In genomic region chr2:78201064-78201575, GRCh38 we compare ENCODE assay signal across 16 cellular contexts.
DNase-seq lines count a peak whose midpoint lies in the region; FAIRE-seq and TF ChIP-seq lines count a peak whose summit lies in the region.
"Had no signal": no experiment of that assay in that cellular context is flagged by ENCODE, and none has a peak within 500 bp of the region (broad histone marks: within the 10 kb centered on the region; RNA-seq: fewer than 3 reads in every experiment).

No MANE protein-coding gene starts in this region.

- no peak for TF ChIP-seq EP300 in esophagus muscularis mucosa (IDR thresholded peaks at IDR 0.05)

- H3K27me3 ChIP-seq in esophagus muscularis mucosa = no peaks in the 10 kb centered on the region
- H3K27me3 ChIP-seq: BLaER1 treated with 17β-estradiol and CSF1 and Interleukin-3, amounts not matched to agents 10 nM and 100 nM had no signal

- CTCF ChIA-PET in HEK293T (lab: Yijun Ruan, JAX) = no interaction called here

- TF ChIP-seq POLR2A in esophagus muscularis mucosa (IDR thresholded peaks at IDR 0.05; ENCODE audit: low read depth) = no peak

- no peaks in the 10 kb centered on the region for H3K36me3 ChIP-seq in esophagus muscularis mucosa
- H3K36me3 ChIP-seq: BLaER1 treated with 17β-estradiol and CSF1 and Interleukin-3, amounts not matched to agents 10 nM and 100 nM had no signal

- H3K27ac ChIP-seq in esophagus muscularis mucosa (replicated peaks in 1 of 4) = no peak overlapping the region
- H3K27ac ChIP-seq: BLaER1 treated with 17β-estradiol and CSF1 and Interleukin-3, amounts not matched to agents 10 nM and 100 nM had no signal

- intact Hi-C loops in esophagus muscularis mucosa (cut with DNase I) = no loop called here

- peak; percentile 43 for FAIRE-seq in frontal cortex (lab: Jason Lieb, UNC)
- FAIRE-seq: H1, HepG2, HTR-8/SVneo had no signal

- in situ Hi-C loops in SK-MEL-5 (cut with HindIII; ENCODE audit: low pct_unique_long_range_greater_than_20kb, low sequenced_read_pairs) = no loop called here

- no peak for TF ChIP-seq CTCF in esophagus muscularis mucosa (IDR thresholded peaks at IDR 0.05)

- DNase-seq in COLO829 (ENCODE audit: low spot score) (peak; percentile 27), SK-MEL-5 (ENCODE audit: low read depth, low spot score) (peak; percentile 85), frontal cortex (ENCODE audit: low spot score in 2 of 2) (no peak), midbrain (lab: John Stamatoyannopoulos, UW) (peak; percentile 12), esophagus muscularis mucosa (ENCODE audit: extremely low spot score) (no peak), HEK293T (ENCODE audit: extremely low spot score) (no peak), DMS79 (lab: John Stamatoyannopoulos, UW) (no peak)
- DNase-seq: 8988T; CD4-positive, CD25-positive, alpha-beta regulatory T cell; DMS79 treated with DMSO at 0.1 percent for 48 hours; GF-D8; HCEC 1CT had no signal

- no peak overlapping the region for H3K4me3 ChIP-seq in esophagus muscularis mucosa
- H3K4me3 ChIP-seq: BLaER1 treated with 17β-estradiol and CSF1 and Interleukin-3, amounts not matched to agents 10 nM and 100 nM had no signal

- no peaks in the 10 kb centered on the region for H3K9me3 ChIP-seq in esophagus muscularis mucosa
- H3K9me3 ChIP-seq: BLaER1 treated with 17β-estradiol and CSF1 and Interleukin-3, amounts not matched to agents 10 nM and 100 nM had no signal

- POLR2A ChIA-PET in HEK293T (lab: Yijun Ruan, JAX) = no interaction called here

- no peaks in the 10 kb centered on the region for H3K4me1 ChIP-seq in esophagus muscularis mucosa
- H3K4me1 ChIP-seq: BLaER1 treated with 17β-estradiol and CSF1 and Interleukin-3, amounts not matched to agents 10 nM and 100 nM had no signal

- WGBS in esophagus muscularis mucosa = 82% methylated on average over 2 of the region's 2 CpGs

TF ChIP-seq in HEK293T, 16 proteins besides CTCF, POLR2A, EP300 and RAD21:
- TF ChIP-seq HDGF (IDR thresholded peaks at IDR 0.05; ENCODE audit: borderline replicate concordance) (no peak), FOXK2 (IDR thresholded peaks at IDR 0.05) (no peak), SP1 (IDR thresholded peaks at IDR 0.05) (no peak), PKNOX1 (IDR thresholded peaks at IDR 0.05) (no peak), NFRKB (IDR thresholded peaks at IDR 0.05) (no peak), L3MBTL2 (conservative IDR thresholded peaks at IDR 0.05) (no peak), CTBP1 (IDR thresholded peaks at IDR 0.05; ENCODE audit: borderline replicate concordance) (no peak), SUZ12 (IDR thresholded peaks at IDR 0.05) (no peak), ARNT (IDR thresholded peaks at IDR 0.05) (no peak), BHLHE40 (IDR thresholded peaks at IDR 0.05; ENCODE audit: borderline replicate concordance) (no peak), FOXA1 (IDR thresholded peaks at IDR 0.05) (no peak), ZNF384 (IDR thresholded peaks at IDR 0.05) (no peak), LEF1 (IDR thresholded peaks at IDR 0.05; ENCODE audit: borderline replicate concordance) (no peak)
TF ChIP-seq in HEK293T: peak in this region for 0.

Comparison
In these comparisons a context has a peak if more than half of its experiments do, and no peak if none do; other contexts are left out.
1. DNase-seq: peak in COLO829 (single experiment), SK-MEL-5 (single experiment) and midbrain (single experiment); none in frontal cortex (0 of 2), esophagus muscularis mucosa (single experiment), HEK293T (single experiment) and DMS79 (single experiment).